In genomic region chr15:62406268-62406667, GRCh38 we compare ENCODE assay signal across 24 cellular contexts.
"Had no signal": no experiment of that assay in that cellular context is flagged by ENCODE, and none has a peak within 500 bp of the region (broad histone marks: within the 10 kb centered on the region; RNA-seq: fewer than 3 reads in every experiment).

No MANE protein-coding gene starts in this region.

- DNase-seq: dorsolateral prefrontal cortex; effector CD4-positive, alpha-beta T cell; hypothalamus; mesenchymal stem cell; mucosa of descending colon; naive B cell; stimulated activated CD4-positive, alpha-beta T cell treated with anti-CD3 and anti-CD28 coated beads, Interleukin-12 subunit alpha, Interleukin-12 subunit beta, amount 100 ng/mL, for 4 hours; stimulated activated CD4-positive, alpha-beta T cell treated with anti-CD3 and anti-CD28 coated beads, Interleukin-1b, Interleukin-23, amount 100 ng/mL, for 48 hours; stimulated activated CD4-positive, alpha-beta T cell treated with anti-CD3 and anti-CD28 coated beads, Interleukin-4, amount 100 ng/mL, for 1 hour; stimulated activated CD8-positive, alpha-beta memory T cell treated with anti-CD3 and anti-CD28 coated beads, Interleukin-4, amount 100 ng/mL, for 48 hours; stimulated activated naive CD4-positive, alpha-beta T cell treated with Interleukin-2 at 50 U/mL for 16 hours; stomach; thyroid gland; trophoblast cell had no signal

- H3K9ac ChIP-seq: neural progenitor cell, parathyroid adenoma had no signal

- ATAC-seq: mucosa of descending colon, sciatic nerve had no signal

- H3K4me2 ChIP-seq: neural progenitor cell, smooth muscle cell had no signal

- H3K27ac Mint-ChIP-seq: mesothelial cell of epicardium; natural killer cell treated with Interleukin-12 subunit alpha and Interleukin-12 subunit beta and Interleukin-15 and Interleukin-18, amount 100 ng/mL, for 72 hours; neural progenitor cell; progenitor cell of endocrine pancreas had no signal

- H3K4me3 Mint-ChIP-seq: mesothelial cell of epicardium; naive B cell; natural killer cell treated with Interleukin-12 subunit alpha and Interleukin-12 subunit beta and Interleukin-15 and Interleukin-18, amount 100 ng/mL, for 72 hours; neural progenitor cell had no signal

- H3K4me1 Mint-ChIP-seq: naive B cell, neural progenitor cell had no signal

- H2AFZ ChIP-seq: neural progenitor cell, parathyroid adenoma had no signal

- H3K4me3 ChIP-seq: dorsolateral prefrontal cortex, lung, mucosa of descending colon, neural progenitor cell, right atrium auricular region, smooth muscle cell, stomach, thyroid gland, vagina had no signal

- H3K9me3 Mint-ChIP-seq: natural killer cell treated with Interleukin-12 subunit alpha and Interleukin-12 subunit beta and Interleukin-15 and Interleukin-18, amount 100 ng/mL, for 72 hours had no signal

- H3K27me3 ChIP-seq: dorsolateral prefrontal cortex, neural progenitor cell, right atrium auricular region, stomach, thyroid gland, vagina had no signal

- H3K9me3 ChIP-seq: mucosa of descending colon, right atrium auricular region, stomach, thyroid gland, vagina had no signal

- H3K79me2 ChIP-seq: parathyroid adenoma had no signal

- H3K36me3 ChIP-seq: neural progenitor cell, right atrium auricular region, stomach, thyroid gland, vagina had no signal

- H3K4me1 ChIP-seq: neural progenitor cell, parathyroid adenoma had no signal

- H3K27me3 Mint-ChIP-seq: progenitor cell of endocrine pancreas had no signal

- H3K36me3 Mint-ChIP-seq: mesothelial cell of epicardium; naive B cell; natural killer cell treated with Interleukin-12 subunit alpha and Interleukin-12 subunit beta and Interleukin-15 and Interleukin-18, amount 100 ng/mL, for 72 hours had no signal

- H3K27ac ChIP-seq: dorsolateral prefrontal cortex, neural progenitor cell, parathyroid adenoma, right atrium auricular region, stomach, thyroid gland, vagina had no signal
